In genomic region chr16:4347765-4348509, GRCh38 we compare ENCODE assay signal across 12 cellular contexts. TPM values are rescaled to one million over a fixed set of nuclear protein-coding genes. Genes with fewer than 3 reads are reported as not detected.
DNase-seq lines count a peak whose midpoint lies in the region; ATAC-seq and TF ChIP-seq lines count a peak whose summit lies in the region.
"Had no signal": no experiment of that assay in that cellular context is flagged by ENCODE, and none has a peak within 500 bp of the region (broad histone marks: within the 10 kb centered on the region; RNA-seq: fewer than 3 reads in every experiment).

No MANE protein-coding gene starts in this region.

- H3K4me3 Mint-ChIP-seq in CD8-positive, alpha-beta memory T cell = peak overlapping the region in 5 of 7 donors; percentile 13 to 52 (median 27)
- H3K4me3 Mint-ChIP-seq: stimulated activated naive CD8-positive, alpha-beta T cell treated with anti-CD3 and anti-CD28 coated beads, Interleukin-15, Interleukin-2, amounts not matched to agents 100 ng/mL and 50 ng/mL, for 24 hours had no signal

- no peak overlapping the region for H3K18ac ChIP-seq in trophoblast cell (ENCODE audit: low read length)

- H2AFZ ChIP-seq in fibroblast of lung (ENCODE audit: low read length) = no peak overlapping the region
- no peak overlapping the region for H2AFZ ChIP-seq in trophoblast cell (ENCODE audit: insufficient read depth, low read length, poor library complexity)

- H3K4ac ChIP-seq in trophoblast cell (ENCODE audit: low read depth, low read length) = peak overlapping the region; percentile 29

- H4K8ac ChIP-seq in trophoblast cell (ENCODE audit: low read depth, low read length) = no peak overlapping the region

- H3K4me3 ChIP-seq in CD8-positive, alpha-beta memory T cell (ENCODE audit: low read length) = no peak overlapping the region
- H3K4me3 ChIP-seq in fibroblast of lung (replicated peaks in 1 of 4; ENCODE audit: control extremely low read depth in 1 of 4, insufficient read depth in 1 of 4, low read depth in 3 of 4, low read length in 4 of 4) (no peak overlapping the region), trophoblast cell (ENCODE audit: low read depth, low read length) (no peak overlapping the region)

- H3K79me2 ChIP-seq in fibroblast of lung (ENCODE audit: control insufficient read depth, insufficient read depth, low read length) (peaks cover 50% of the 10 kb centered on the region), trophoblast cell (ENCODE audit: control insufficient read depth, insufficient read depth, low read length, poor library complexity) (peaks cover 9% of the 10 kb centered on the region)

- no peaks in the 10 kb centered on the region for H3K36me3 ChIP-seq in CD8-positive, alpha-beta memory T cell (ENCODE audit: insufficient read depth, low read length)
- H3K36me3 ChIP-seq in fibroblast of lung (ENCODE audit: control insufficient read depth, insufficient read depth, low read length) = peaks cover 2% of the 10 kb centered on the region
- H3K36me3 ChIP-seq in trophoblast cell (ENCODE audit: control insufficient read depth in 1 of 2, insufficient read depth in 2 of 2, low read length in 2 of 2) = peaks cover 8 to 12% of the 10 kb centered on the region in 2 experiments

- no peaks in the 10 kb centered on the region for H3K27me3 ChIP-seq in CD8-positive, alpha-beta memory T cell (ENCODE audit: insufficient read depth, low read length, poor library complexity, severe bottlenecking)
- H3K27me3 ChIP-seq in fibroblast of lung (ENCODE audit: control insufficient read depth, insufficient read depth, low read length) (no peaks in the 10 kb centered on the region), trophoblast cell (ENCODE audit: insufficient read depth, low read length) (no peaks in the 10 kb centered on the region)

- H2BK5ac ChIP-seq in trophoblast cell (ENCODE audit: low read depth, low read length, poor library complexity) = no peak overlapping the region

- no peak for TF ChIP-seq CTCF in fibroblast of lung (conservative IDR thresholded peaks at IDR 0.05 in 1 of 2, IDR thresholded peaks at IDR 0.05 in 1 of 2; ENCODE audit: low read depth in 1 of 2, low read length in 2 of 2)

- no peaks in the 10 kb centered on the region for H3K9me3 Mint-ChIP-seq in CD8-positive, alpha-beta memory T cell
- H3K9me3 Mint-ChIP-seq: stimulated activated naive CD8-positive, alpha-beta T cell treated with anti-CD3 and anti-CD28 coated beads, Interleukin-15, Interleukin-2, amounts not matched to agents 100 ng/mL and 50 ng/mL, for 24 hours had no signal

- H3K9ac ChIP-seq in fibroblast of lung (ENCODE audit: insufficient read depth, low read length) (no peak overlapping the region), trophoblast cell (ENCODE audit: low read length) (no peak overlapping the region)

- peaks cover 24 to 59% (median 34%) of the 10 kb centered on the region in 3 donors for H3K4me1 Mint-ChIP-seq in CD8-positive, alpha-beta memory T cell

- no peaks in the 10 kb centered on the region for H3K27me3 Mint-ChIP-seq in CD8-positive, alpha-beta memory T cell
- H3K27me3 Mint-ChIP-seq: stimulated activated naive CD8-positive, alpha-beta T cell treated with anti-CD3 and anti-CD28 coated beads, Interleukin-15, Interleukin-2, amounts not matched to agents 100 ng/mL and 50 ng/mL, for 24 hours had no signal

- H4K12ac ChIP-seq in trophoblast cell (ENCODE audit: low read depth, low read length) = no peak overlapping the region

- no peak overlapping the region for H3K27ac ChIP-seq in CD8-positive, alpha-beta memory T cell (ENCODE audit: low read depth, low read length)
- H3K27ac ChIP-seq in fibroblast of lung (ENCODE audit: insufficient read depth, low read length) (no peak overlapping the region), trophoblast cell (ENCODE audit: low read depth, low read length) (no peak overlapping the region)

- peak overlapping the region in 5 of 8 donors; percentile 44 to 84 (median 60) for H3K27ac Mint-ChIP-seq in CD8-positive, alpha-beta memory T cell

- H4K20me1 ChIP-seq in fibroblast of lung (ENCODE audit: control insufficient read depth, extremely low read depth, insufficient read depth, low read length) = no peaks in the 10 kb centered on the region

- no peak overlapping the region for H2BK12ac ChIP-seq in trophoblast cell (ENCODE audit: low read length)

- peaks cover 16% of the 10 kb centered on the region for H3K4me1 ChIP-seq in CD8-positive, alpha-beta memory T cell (ENCODE audit: insufficient read depth, low read length)
- H3K4me1 ChIP-seq in fibroblast of lung (ENCODE audit: control insufficient read depth, extremely low read depth, insufficient read depth, low read length) (peaks cover 4% of the 10 kb centered on the region), trophoblast cell (ENCODE audit: control insufficient read depth in 1 of 2, insufficient read depth in 2 of 2, low read length in 2 of 2) (peaks cover 0 to 4% of the 10 kb centered on the region in 2 experiments)

- DNase-seq in CD8-positive, alpha-beta memory T cell = no peak
- DNase-seq in OCI-M1 (lab: John Stamatoyannopoulos, UW) = peak; percentile 91
- DNase-seq in fibroblast of lung (ENCODE audit: low read depth in 2 of 2) = no peak
- no peak for DNase-seq in trophoblast cell
- DNase-seq in GM19238 (ENCODE audit: insufficient read length, low spot score) = no peak
- DNase-seq: effector memory CD4-positive, alpha-beta T cell; stimulated activated CD4-positive, alpha-beta T cell treated with anti-CD3 and anti-CD28 coated beads, Interleukin-4, amount 100 ng/mL, for 4 hours; T1000 had no signal

- H2AK5ac ChIP-seq in trophoblast cell (ENCODE audit: low read length) = no peak overlapping the region

- H4K91ac ChIP-seq in trophoblast cell (ENCODE audit: low read depth, low read length) = no peak overlapping the region

- no peak overlapping the region for H3K14ac ChIP-seq in trophoblast cell (ENCODE audit: low read length)

- POLR2A ChIA-PET in CD8-positive, alpha-beta memory T cell (lab: Charles Lee) = no interaction called here

- WGBS in trophoblast cell (ENCODE audit: extremely low coverage, insufficient coverage, insufficient read length) = no CpG with 5 or more reads among the region's 17 CpGs

- ATAC-seq in GM18873 (IDR thresholded peaks at IDR 0.05; ENCODE audit: low FRiP score, unreplicated experiment) (no peak), HG02588 (IDR thresholded peaks at IDR 0.05; ENCODE audit: unreplicated experiment) (no peak), GM19467 (IDR thresholded peaks at IDR 0.05; ENCODE audit: unreplicated experiment) (no peak)

- no peak overlapping the region for H3K23ac ChIP-seq in trophoblast cell (ENCODE audit: low read length)

- H2BK120ac ChIP-seq in trophoblast cell (ENCODE audit: insufficient read depth, low read length, poor library complexity) = no peak overlapping the region

- H3K36me3 Mint-ChIP-seq in CD8-positive, alpha-beta memory T cell = peaks cover 0 to 13% (median 0%) of the 10 kb centered on the region in 3 donors

- no peaks in the 10 kb centered on the region for H3K9me3 ChIP-seq in CD8-positive, alpha-beta memory T cell (ENCODE audit: low read length)
- no peaks in the 10 kb centered on the region for H3K9me3 ChIP-seq in fibroblast of lung (ENCODE audit: control insufficient read depth, insufficient read depth, low read depth, low read length)
- H3K9me3 ChIP-seq in trophoblast cell (ENCODE audit: insufficient read depth, low read depth, low read length) = no peaks in the 10 kb centered on the region

- H3K79me1 ChIP-seq in trophoblast cell (ENCODE audit: low read length) = peaks cover 4% of the 10 kb centered on the region

- H3K4me2 ChIP-seq in fibroblast of lung (ENCODE audit: extremely low read depth, insufficient read depth, low read length) (peak overlapping the region; percentile 25), trophoblast cell (ENCODE audit: low read length) (no peak overlapping the region)

- CTCF ChIA-PET in CD8-positive, alpha-beta memory T cell (lab: Charles Lee) = interaction anchor here (1.0 kb wide), 1 partner anchor 276 kb away, joined by 3 read pairs; the partner anchor contains the start of gene MGRN1

RNA-seq across cellular contexts. Expression of gene PAM16, which starts 3.2 kb away (rescaled TPM):
- total RNA-seq in CD8-positive, alpha-beta memory T cell = 10 to 100 TPM; 66.6 to 70.2 TPM
- 38.6 TPM for polyA plus RNA-seq in CD8-positive, alpha-beta memory T cell
- 24.4 and 34.3 TPM in 2 replicates for total RNA-seq in fibroblast of lung
- 14.8 and 19.9 TPM in 2 replicates for polyA plus RNA-seq in fibroblast of lung
- polyA plus RNA-seq in fibroblast of lung (2012) = 28.6 and 37.1 TPM in 2 replicates
- polyA minus RNA-seq in fibroblast of lung (ENCODE audit: low replicate concordance) = 9.2 and 9.5 TPM in 2 replicates
- 40.6 and 45.5 TPM in 2 replicates for polyA plus RNA-seq in trophoblast cell (2013)

RNA-seq across cellular contexts. Expression of gene VASN, which starts 23.7 kb away (rescaled TPM):
- under 1 TPM in 1 of 2 experiments, not detected in 1; 0.31 TPM for total RNA-seq in CD8-positive, alpha-beta memory T cell
- polyA plus RNA-seq in CD8-positive, alpha-beta memory T cell = not detected
- 57.0 and 79.4 TPM in 2 replicates for total RNA-seq in fibroblast of lung
- polyA plus RNA-seq in fibroblast of lung = 30.6 and 61.9 TPM in 2 replicates
- polyA plus RNA-seq in fibroblast of lung (2012) = 85.6 and 136 TPM in 2 replicates
- polyA minus RNA-seq in fibroblast of lung (ENCODE audit: low replicate concordance) = 42.0 and 88.8 TPM in 2 replicates
- polyA plus RNA-seq in trophoblast cell (2013) = 17.6 and 18.2 TPM in 2 replicates

RNA-seq across cellular contexts. Expression of gene GLIS2, which starts 32.1 kb away (rescaled TPM):
- total RNA-seq in CD8-positive, alpha-beta memory T cell = under 1 TPM; 0.13 to 0.26 TPM
- polyA plus RNA-seq in CD8-positive, alpha-beta memory T cell = not detected
- total RNA-seq in fibroblast of lung = 2.6 and 4.0 TPM in 2 replicates
- polyA plus RNA-seq in fibroblast of lung = 5.6 and 6.0 TPM in 2 replicates
- polyA plus RNA-seq in fibroblast of lung (2012) = 18.6 and 23.8 TPM in 2 replicates
- 23.4 and 23.6 TPM in 2 replicates for polyA minus RNA-seq in fibroblast of lung (ENCODE audit: low replicate concordance)
- polyA plus RNA-seq in trophoblast cell (2013) = 22.5 and 23.2 TPM in 2 replicates

Comparison
In these comparisons a context has a peak if more than half of its experiments do, and no peak if none do; other contexts are left out.
1. RNA of gene VASN, which starts 23.7 kb away (total RNA-seq): 57.0 to 79.4 TPM in fibroblast of lung; 0.31 TPM in CD8-positive, alpha-beta memory T cell; every median in the first group is over 10 times any median in the second.